17 cellular contexts compared by ENCODE assay signal in genomic region chr11:46857666-46858065, GRCh38.
"Had no signal": no experiment of that assay in that cellular context is flagged by ENCODE, and none has a peak within 500 bp of the region (broad histone marks: within the 10 kb centered on the region; RNA-seq: fewer than 3 reads in every experiment).

No MANE protein-coding gene starts in this region.

- H3K27me3 Mint-ChIP-seq: activated B cell treated with CpG ODN at 0.5 μM for 24 hours; naive B cell; stimulated activated naive B cell treated with anti-CD40 and anti-IgM and Interleukin-4, amounts not matched to agents 10 μg/mL and 1 μg/mL and 100 μg/mL, for 72 hours had no signal

- H3K36me3 ChIP-seq: neural progenitor cell had no signal

- H3K4me1 ChIP-seq: body of pancreas, neural progenitor cell had no signal

- H3K9me3 ChIP-seq: body of pancreas, sigmoid colon, spleen had no signal

- H3K4me3 Mint-ChIP-seq: activated B cell treated with CpG ODN at 0.5 μM for 24 hours; activated CD4-positive, alpha-beta memory T cell treated with anti-CD3 and anti-CD28 coated beads, Interleukin-2, amount 10 ng/mL, durations not matched to agents 7 days and 5 days; activated CD8-positive, alpha-beta memory T cell treated with anti-CD3 and anti-CD28 coated beads, Interleukin-2, amount 10 ng/mL, durations not matched to agents 7 days and 5 days; activated naive CD4-positive, alpha-beta T cell treated with anti-CD3 and anti-CD28 coated beads for 36 hours; mesothelial cell of epicardium; neural progenitor cell; stimulated activated naive B cell treated with anti-CD40 and anti-IgM and Interleukin-4, amounts not matched to agents 10 μg/mL and 1 μg/mL and 100 μg/mL, for 72 hours; T-cell had no signal

- H2AFZ ChIP-seq: neural progenitor cell had no signal

- ATAC-seq: activated CD8-positive, alpha-beta memory T cell treated with anti-CD3 and anti-CD28 coated beads, Interleukin-2, amount 10 ng/mL, durations not matched to agents 7 days and 5 days; body of pancreas; SK-N-SH treated with all-trans-retinoic acid at 6 μM for 48 hours; stimulated activated naive B cell treated with anti-CD40 and anti-IgM and Interleukin-4, amounts not matched to agents 10 μg/mL and 1 μg/mL and 100 μg/mL, for 72 hours; T-cell had no signal

- H3K4me1 Mint-ChIP-seq: activated B cell treated with CpG ODN at 0.5 μM for 24 hours; activated CD4-positive, alpha-beta memory T cell treated with anti-CD3 and anti-CD28 coated beads, Interleukin-2, amount 10 ng/mL, durations not matched to agents 7 days and 5 days; activated CD8-positive, alpha-beta memory T cell treated with anti-CD3 and anti-CD28 coated beads, Interleukin-2, amount 10 ng/mL, durations not matched to agents 7 days and 5 days; mesothelial cell of epicardium; naive B cell; neural progenitor cell; T-cell had no signal

- H3K27ac Mint-ChIP-seq: activated B cell treated with CpG ODN at 0.5 μM for 24 hours; activated CD4-positive, alpha-beta memory T cell treated with anti-CD3 and anti-CD28 coated beads, Interleukin-2, amount 10 ng/mL, durations not matched to agents 7 days and 5 days; activated CD8-positive, alpha-beta memory T cell treated with anti-CD3 and anti-CD28 coated beads, Interleukin-2, amount 10 ng/mL, durations not matched to agents 7 days and 5 days; activated naive CD4-positive, alpha-beta T cell treated with anti-CD3 and anti-CD28 coated beads for 36 hours; activated T-helper 2 cell treated with anti-CD3 and anti-CD28 coated beads, Interferon-gamma antibody, Interleukin-2, Interleukin-4, amounts not matched to agents 10 μg/mL and 5 μg/mL and 100 μg/mL, durations not matched to agents 14 hours and 24 hours and 36 hours; mesothelial cell of epicardium; neural progenitor cell; stimulated activated naive B cell treated with anti-CD40 and anti-IgM and Interleukin-4, amounts not matched to agents 10 μg/mL and 1 μg/mL and 100 μg/mL, for 72 hours; T-cell had no signal

- H3K9me3 Mint-ChIP-seq: activated B cell treated with CpG ODN at 0.5 μM for 24 hours; activated CD4-positive, alpha-beta memory T cell treated with anti-CD3 and anti-CD28 coated beads, Interleukin-2, amount 10 ng/mL, durations not matched to agents 7 days and 5 days; activated naive CD4-positive, alpha-beta T cell treated with anti-CD3 and anti-CD28 coated beads for 36 hours; activated T-helper 2 cell treated with anti-CD3 and anti-CD28 coated beads, Interferon-gamma antibody, Interleukin-2, Interleukin-4, amounts not matched to agents 10 μg/mL and 5 μg/mL and 100 μg/mL, durations not matched to agents 14 hours and 24 hours and 36 hours; mesothelial cell of epicardium; neural progenitor cell; T-cell had no signal

- H3K36me3 Mint-ChIP-seq: activated CD8-positive, alpha-beta memory T cell treated with anti-CD3 and anti-CD28 coated beads, Interleukin-2, amount 10 ng/mL, durations not matched to agents 7 days and 5 days; naive B cell; stimulated activated naive B cell treated with anti-CD40 and anti-IgM and Interleukin-4, amounts not matched to agents 10 μg/mL and 1 μg/mL and 100 μg/mL, for 72 hours; T-cell had no signal

- H3K27me3 ChIP-seq: body of pancreas, dorsolateral prefrontal cortex, neural progenitor cell, sigmoid colon, spleen had no signal

- H3K4me2 ChIP-seq: neural progenitor cell had no signal

- DNase-seq: activated B cell treated with CpG ODN at 0.5 μM for 24 hours; activated CD4-positive, alpha-beta memory T cell treated with anti-CD3 and anti-CD28 coated beads, Interleukin-2, amount 10 ng/mL, durations not matched to agents 7 days and 5 days; activated CD4-positive, alpha-beta T cell treated with anti-CD3 and anti-CD28 coated beads for 4 hours; activated CD8-positive, alpha-beta memory T cell treated with anti-CD3 and anti-CD28 coated beads, Interleukin-2, amount 10 ng/mL, durations not matched to agents 7 days and 5 days; activated naive CD4-positive, alpha-beta T cell treated with anti-CD3 and anti-CD28 coated beads for 36 hours; dorsolateral prefrontal cortex; naive B cell; sigmoid colon; spleen; stimulated activated CD4-positive, alpha-beta T cell treated with anti-CD3 and anti-CD28 coated beads, Interleukin-4, amount 100 ng/mL, for 4 hours; stimulated activated naive B cell treated with anti-CD40 and anti-IgM and Interleukin-4, amounts not matched to agents 10 μg/mL and 1 μg/mL and 100 μg/mL, for 72 hours; T-cell had no signal

- H3K27ac ChIP-seq: neural progenitor cell, sigmoid colon had no signal

- H3K4me3 ChIP-seq: body of pancreas, dorsolateral prefrontal cortex, neural progenitor cell, sigmoid colon, spleen had no signal

- H3K9ac ChIP-seq: neural progenitor cell had no signal
